In genomic region chr15:96066852-96067490, GRCh38 we compare ENCODE assay signal across 20 cellular contexts.
A peak's percentile ranks its signal among the peaks of the same experiment; 100 is the strongest.
DNase-seq lines count a peak whose midpoint lies in the region; ATAC-seq, FAIRE-seq and TF ChIP-seq lines count a peak whose summit lies in the region.
"Had no signal": no experiment of that assay in that cellular context is flagged by ENCODE, and none has a peak within 500 bp of the region (broad histone marks: within the 10 kb centered on the region; RNA-seq: fewer than 3 reads in every experiment).

No MANE protein-coding gene starts in this region.

- no peak for TF ChIP-seq RAD21 in K562 (CRISPR knock-in tag; conservative IDR thresholded peaks at IDR 0.05 in 1 of 2, IDR thresholded peaks at IDR 0.05 in 1 of 2)

- no peaks in the 10 kb centered on the region for H3K4me1 Mint-ChIP-seq in stimulated activated naive B cell treated with anti-CD40 and anti-IgM and Interleukin-4, amounts not matched to agents 10 μg/mL and 1 μg/mL and 100 μg/mL, for 72 hours
- H3K4me1 Mint-ChIP-seq: activated CD4-positive, alpha-beta T cell treated with anti-CD3 and anti-CD28 coated beads, Interleukin-2, amount 10 ng/mL, durations not matched to agents 24 days and 14 days; natural killer cell; stimulated activated memory B cell treated with anti-CD40 and anti-IgM and Interleukin-4, amounts not matched to agents 10 μg/mL and 1 μg/mL and 100 μg/mL, for 72 hours had no signal

- peak; percentile 83 for ATAC-seq in K562
- ATAC-seq in stimulated activated naive B cell treated with anti-CD40 and anti-IgM and Interleukin-4, amounts not matched to agents 10 μg/mL and 1 μg/mL and 100 μg/mL, for 72 hours (replicated peaks), result peak; percentile 45 to 48
- ATAC-seq: A549; activated T-cell treated with anti-CD3 and anti-CD28 coated beads, Interleukin-2, amount 50 U/mL, for 72 hours; CD8-positive, alpha-beta T cell; esophagus mucosa; stimulated activated memory B cell treated with anti-CD40 and anti-IgM and Interleukin-4, amounts not matched to agents 10 μg/mL and 1 μg/mL and 100 μg/mL, for 72 hours had no signal

- H3K9me3 ChIP-seq in K562 (replicated peaks; ENCODE audit: control insufficient read depth, insufficient read depth, low read depth, low read length), result no peaks in the 10 kb centered on the region; the same call in 1 of the 2 replicates
- H3K9me3 ChIP-seq: A549, breast epithelium, transverse colon had no signal

- no peaks in the 10 kb centered on the region for H3K36me3 ChIP-seq in K562 (ENCODE audit: control insufficient read depth, insufficient read depth, low read length)
- H3K36me3 ChIP-seq: breast epithelium, transverse colon had no signal

- H3K4me1 ChIP-seq in K562 (replicated peaks in 1 of 2; ENCODE audit: control insufficient read depth in 2 of 2, insufficient read depth in 2 of 2, low read length in 2 of 2), result peaks cover 0 to 7% of the 10 kb centered on the region in 2 experiments; a peak in 3 of 5 replicates
- H3K4me1 ChIP-seq: breast epithelium, transverse colon had no signal

- TF ChIP-seq CTCF in K562 (IDR thresholded peaks at IDR 0.05 in 2 of 3, conservative IDR thresholded peaks at IDR 0.05 in 1 of 3; ENCODE audit: insufficient read depth in 2 of 3, low read depth in 1 of 3, low read length in 3 of 3), result no peak

- H3K27ac Mint-ChIP-seq in stimulated activated naive B cell treated with anti-CD40 and anti-IgM and Interleukin-4, amounts not matched to agents 10 μg/mL and 1 μg/mL and 100 μg/mL, for 72 hours, result no peak overlapping the region
- H3K27ac Mint-ChIP-seq: activated CD4-positive, alpha-beta T cell treated with anti-CD3 and anti-CD28 coated beads, Interleukin-2, amount 10 ng/mL, durations not matched to agents 24 days and 14 days; activated T-cell treated with anti-CD3 and anti-CD28 coated beads, Interleukin-2, amount 50 U/mL, for 72 hours; CD8-positive, alpha-beta T cell; natural killer cell; stimulated activated memory B cell treated with anti-CD40 and anti-IgM and Interleukin-4, amounts not matched to agents 10 μg/mL and 1 μg/mL and 100 μg/mL, for 72 hours had no signal

- in situ Hi-C loops in K562 (cut with MboI), result no loop called here

- H3K9ac ChIP-seq in K562 (ENCODE audit: insufficient read depth in 1 of 2, low read depth in 2 of 2, low read length in 2 of 2), result no peak overlapping the region

- 43% methylated on average over 8 of the region's 8 CpGs for WGBS in K562 (ENCODE audit: insufficient coverage, low coverage, missing lambda C conversion rate)

- no peak overlapping the region for H3K4me3 Mint-ChIP-seq in stimulated activated naive B cell treated with anti-CD40 and anti-IgM and Interleukin-4, amounts not matched to agents 10 μg/mL and 1 μg/mL and 100 μg/mL, for 72 hours
- H3K4me3 Mint-ChIP-seq: activated CD4-positive, alpha-beta T cell treated with anti-CD3 and anti-CD28 coated beads, Interleukin-2, amount 10 ng/mL, durations not matched to agents 24 days and 14 days; activated T-cell treated with anti-CD3 and anti-CD28 coated beads, Interleukin-2, amount 50 U/mL, for 72 hours; CD8-positive, alpha-beta T cell; natural killer cell; stimulated activated memory B cell treated with anti-CD40 and anti-IgM and Interleukin-4, amounts not matched to agents 10 μg/mL and 1 μg/mL and 100 μg/mL, for 72 hours had no signal

- H4K20me1 ChIP-seq in K562 (replicated peaks; ENCODE audit: control insufficient read depth, insufficient read depth, low read length), result no peaks in the 10 kb centered on the region

- DNase-seq in NOMO-1 (lab: John Stamatoyannopoulos, UW; ENCODE audit: unreplicated experiment in 2 of 2), result peak; percentile 25 to 26
- no peak for DNase-seq in NOMO-1 treated with dmso at 0.1 percent for 144 hours (lab: John Stamatoyannopoulos, UW; ENCODE audit: unreplicated experiment)
- DNase-seq in NCI-H2107 treated with DMSO at 0.1 percent for 48 hours (lab: John Stamatoyannopoulos, UW; ENCODE audit: unreplicated experiment), result peak; percentile 51
- peak; percentile 27 to 70 (median 40) for DNase-seq in K562 (ENCODE audit: extremely low read depth in 1 of 4, low spot score in 3 of 4)
- no peak for DNase-seq in stimulated activated naive B cell treated with anti-CD40 and anti-IgM and Interleukin-4, amounts not matched to agents 10 μg/mL and 1 μg/mL and 100 μg/mL, for 72 hours
- no peak for DNase-seq in DMS79 treated with DMSO at 0.1 percent for 48 hours (lab: John Stamatoyannopoulos, UW)
- no peak for DNase-seq in NCI-H345 treated with DMSO at 0.1 percent for 48 hours (lab: John Stamatoyannopoulos, UW; ENCODE audit: unreplicated experiment)
- no peak for DNase-seq in activated CD8-positive, alpha-beta memory T cell treated with anti-CD3 and anti-CD28 coated beads, Interleukin-2, amount 50 U/mL, for 48 hours
- DNase-seq: activated CD4-positive, alpha-beta T cell treated with anti-CD3 and anti-CD28 coated beads, Interleukin-2, amount 10 ng/mL, durations not matched to agents 24 days and 14 days; activated T-cell treated with anti-CD3 and anti-CD28 coated beads, Interleukin-2, amount 50 U/mL, for 72 hours; CD8-positive, alpha-beta T cell; glutamatergic neuron; natural killer cell; NCI-H1930; transverse colon had no signal

- no peaks in the 10 kb centered on the region for H3K27me3 ChIP-seq in K562 (ENCODE audit: control insufficient read depth in 2 of 2, insufficient read depth in 2 of 2, low read length in 2 of 2)
- H3K27me3 ChIP-seq: breast epithelium, transverse colon had no signal

- CTCF ChIA-PET in K562 (lab: Yijun Ruan, JAX; ENCODE audit: low intra/inter-chr PET ratio), result no interaction called here

- H3K27ac ChIP-seq in K562 (ENCODE audit: extremely low read depth, low read depth, low read length), result no peak overlapping the region
- H3K27ac ChIP-seq: A549, breast epithelium, transverse colon had no signal

- TF ChIP-seq EP300 in K562 (IDR thresholded peaks at IDR 0.05; ENCODE audit: low read length), result peak; percentile 28; the same call in 1 of the 2 replicates

- no peak overlapping the region for H3K4me3 ChIP-seq in K562
- H3K4me3 ChIP-seq: A549, breast epithelium, transverse colon had no signal

- POLR2A ChIA-PET in K562 (lab: Yijun Ruan, JAX), result interaction anchor here (0.6 to 1.2 kb wide), 3 partner anchors 8 to 46 kb away, joined by 3 to 4 read pairs (median 3); no protein-coding TSS in a partner anchor

- H3K4me2 ChIP-seq in K562 (ENCODE audit: insufficient read depth, low read length), result no peak overlapping the region
- H3K4me2 ChIP-seq: A549 had no signal

- no peaks in the 10 kb centered on the region for H3K79me2 ChIP-seq in K562 (ENCODE audit: control insufficient read depth, insufficient read depth, low read length)

- H3K9me1 ChIP-seq in K562 (ENCODE audit: control insufficient read depth, insufficient read depth, low read length), result no peaks in the 10 kb centered on the region

- intact Hi-C loops in K562 (cut with micrococcal nuclease), result no loop called here

- peak overlapping the region; percentile 55 for H2AFZ ChIP-seq in K562 (ENCODE audit: low read depth, low read length)

- no TSS peak for BruUV-seq in K562 (replicated peaks; lab: Mats Ljungman, UMichigan)

- no peaks in the 10 kb centered on the region for H3K27me3 Mint-ChIP-seq in stimulated activated naive B cell treated with anti-CD40 and anti-IgM and Interleukin-4, amounts not matched to agents 10 μg/mL and 1 μg/mL and 100 μg/mL, for 72 hours
- H3K27me3 Mint-ChIP-seq: progenitor cell of endocrine pancreas; stimulated activated memory B cell treated with anti-CD40 and anti-IgM and Interleukin-4, amounts not matched to agents 10 μg/mL and 1 μg/mL and 100 μg/mL, for 72 hours had no signal

- TF ChIP-seq POLR2A in K562 (conservative IDR thresholded peaks at IDR 0.05), result no peak

- H3K9me3 Mint-ChIP-seq in stimulated activated naive B cell treated with anti-CD40 and anti-IgM and Interleukin-4, amounts not matched to agents 10 μg/mL and 1 μg/mL and 100 μg/mL, for 72 hours, result peaks cover under 1 to 4% of the 10 kb centered on the region in 2 donors
- H3K9me3 Mint-ChIP-seq: CD8-positive, alpha-beta T cell; natural killer cell; stimulated activated memory B cell treated with anti-CD40 and anti-IgM and Interleukin-4, amounts not matched to agents 10 μg/mL and 1 μg/mL and 100 μg/mL, for 72 hours had no signal

- peak; percentile 66 for FAIRE-seq in K562 (lab: Jason Lieb, UNC)
- FAIRE-seq: A549 had no signal

- H3K36me3 Mint-ChIP-seq in stimulated activated naive B cell treated with anti-CD40 and anti-IgM and Interleukin-4, amounts not matched to agents 10 μg/mL and 1 μg/mL and 100 μg/mL, for 72 hours, result no peaks in the 10 kb centered on the region
- H3K36me3 Mint-ChIP-seq: CD8-positive, alpha-beta T cell; natural killer cell; stimulated activated memory B cell treated with anti-CD40 and anti-IgM and Interleukin-4, amounts not matched to agents 10 μg/mL and 1 μg/mL and 100 μg/mL, for 72 hours had no signal

TF ChIP-seq in K562, 482 proteins besides CTCF, POLR2A, EP300 and RAD21 (continues in another document):
- TF ChIP-seq ZNF696 (CRISPR knock-in tag; conservative IDR thresholded peaks at IDR 0.05) (no peak), ATF2 (CRISPR knock-in tag; IDR thresholded peaks at IDR 0.05) (no peak), CXXC5 (CRISPR knock-in tag; IDR thresholded peaks at IDR 0.05) (peak; percentile 36; the same call in 1 of the 2 replicates), ZNF232 (CRISPR knock-in tag; IDR thresholded peaks at IDR 0.05) (no peak), ARHGAP35 (IDR thresholded peaks at IDR 0.05; ENCODE audit: partially characterized antibody) (no peak), SRSF1 (IDR thresholded peaks at IDR 0.05; ENCODE audit: low read depth, low read length) (no peak), ZNF431 (CRISPR knock-in tag; IDR thresholded peaks at IDR 0.05) (peak; percentile 84)

Comparison
In these comparisons a context has a peak if more than half of its experiments do, and no peak if none do; other contexts are left out.
1. DNase-seq: peak in NOMO-1 (2 of 2), NCI-H2107 treated with DMSO at 0.1 percent for 48 hours (single experiment) and K562 (4 of 4); none in NOMO-1 treated with dmso at 0.1 percent for 144 hours (single experiment), stimulated activated naive B cell treated with anti-CD40 and anti-IgM and Interleukin-4, amounts not matched to agents 10 μg/mL and 1 μg/mL and 100 μg/mL, for 72 hours (single experiment), DMS79 treated with DMSO at 0.1 percent for 48 hours (single experiment), NCI-H345 treated with DMSO at 0.1 percent for 48 hours (single experiment) and activated CD8-positive, alpha-beta memory T cell treated with anti-CD3 and anti-CD28 coated beads, Interleukin-2, amount 50 U/mL, for 48 hours (single experiment).